In the genomic region with DNA sequence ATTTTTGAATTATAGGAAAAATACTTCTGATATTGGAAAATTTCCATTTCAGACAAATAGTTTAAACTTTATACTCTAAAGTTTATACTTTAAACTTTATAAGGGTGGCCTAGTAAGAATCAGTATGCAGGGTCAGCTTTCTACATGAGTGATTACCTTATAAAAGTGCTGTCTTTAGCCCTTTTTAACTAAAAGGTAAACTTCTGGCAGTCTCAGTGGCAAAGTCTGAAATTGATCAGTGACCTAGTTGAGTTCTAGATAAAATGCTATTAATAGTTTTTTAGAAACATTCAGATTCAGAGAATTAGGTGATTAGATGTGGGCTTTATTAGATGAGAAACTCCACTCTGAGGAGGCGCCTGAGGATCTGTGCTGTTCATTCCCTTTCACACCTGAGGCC, we compare ENCODE assay signal across 20 cellular contexts.
"Had no signal": no experiment of that assay in that cellular context is flagged by ENCODE, and none has a peak within 500 bp of the region (broad histone marks: within the 10 kb centered on the region; RNA-seq: fewer than 3 reads in every experiment).

No MANE protein-coding gene starts in this region.

- ATAC-seq: effector memory CD8-positive, alpha-beta T cell; left colon; left ventricle myocardium superior; natural killer cell; pancreas; sciatic nerve; stimulated activated naive CD8-positive, alpha-beta T cell treated with anti-CD3 and anti-CD28 coated beads, Interleukin-15, amount 100 ng/mL, for 72 hours had no signal

- H3K36me3 ChIP-seq: pancreas had no signal

- H3K27me3 ChIP-seq: pancreas, suprapubic skin, transverse colon had no signal

- H3K9me3 ChIP-seq: pancreas, suprapubic skin, transverse colon had no signal

- H3K27ac ChIP-seq: pancreas, suprapubic skin, transverse colon had no signal

- H3K4me1 ChIP-seq: suprapubic skin had no signal

- H3K4me3 ChIP-seq: lung, pancreas, smooth muscle cell, suprapubic skin, transverse colon had no signal

- FAIRE-seq: frontal cortex, pancreas had no signal

- H3K4me2 ChIP-seq: smooth muscle cell had no signal

- DNase-seq: cerebellar nuclear complex; cortex of kidney; effector memory CD8-positive, alpha-beta T cell; hypothalamus; left colon; left ventricle myocardium superior; natural killer cell; pancreas; stimulated activated CD4-positive, alpha-beta T cell treated with anti-CD3 and anti-CD28 coated beads, Interleukin-12 subunit alpha, Interleukin-12 subunit beta, amount 100 ng/mL, for 4 hours; stimulated activated CD4-positive, alpha-beta T cell treated with anti-CD3 and anti-CD28 coated beads, Interleukin-1b, Interleukin-23, amount 100 ng/mL, for 48 hours; stimulated activated CD4-positive, alpha-beta T cell treated with anti-CD3 and anti-CD28 coated beads, Interleukin-4, amount 100 ng/mL, for 1 hour; stimulated activated CD8-positive, alpha-beta memory T cell treated with anti-CD3 and anti-CD28 coated beads, Interleukin-4, amount 100 ng/mL, for 48 hours; stimulated activated naive CD4-positive, alpha-beta T cell; stimulated activated naive CD8-positive, alpha-beta T cell treated with anti-CD3 and anti-CD28 coated beads, Interleukin-15, amount 100 ng/mL, for 72 hours; transverse colon had no signal
